8 cellular contexts compared by ENCODE assay signal in the genomic region with DNA sequence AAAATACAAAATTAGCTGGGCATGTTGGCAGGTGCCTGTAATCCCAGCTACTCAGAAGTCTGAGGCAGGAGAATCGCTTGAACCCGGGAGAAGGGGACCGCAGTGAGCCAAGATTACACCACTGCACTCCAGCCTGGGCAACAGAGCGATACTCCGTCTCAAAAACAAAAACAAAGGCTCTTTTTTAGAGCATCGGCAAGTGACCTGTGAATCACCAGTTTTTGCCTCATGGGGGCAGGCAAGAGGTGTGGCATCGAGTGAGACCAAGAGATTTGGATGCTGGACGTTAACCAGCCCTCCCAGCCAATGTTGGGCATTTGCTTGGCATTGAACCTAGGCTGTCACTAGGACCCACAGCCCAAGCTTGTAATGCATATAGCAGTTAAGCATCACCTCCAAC. TPM values are rescaled to one million over a fixed set of nuclear protein-coding genes. Genes with fewer than 3 reads are reported as not detected.
DNase-seq lines count a peak whose midpoint lies in the region; ATAC-seq and TF ChIP-seq lines count a peak whose summit lies in the region.

No MANE protein-coding gene starts in this region.

- 27 to 66% methylated on average over 8 of the region's 8 CpGs for WGBS in sigmoid colon, 2 donors

- no peaks in the 10 kb centered on the region for H3K27me3 ChIP-seq in dorsolateral prefrontal cortex
- no peaks in the 10 kb centered on the region for H3K27me3 ChIP-seq in sigmoid colon

- no peak overlapping the region for H3K4me3 ChIP-seq in dorsolateral prefrontal cortex
- H3K4me3 ChIP-seq in mucosa of descending colon = no peak overlapping the region
- no peak overlapping the region for H3K4me3 ChIP-seq in sigmoid colon

- TF ChIP-seq CTCF in dorsolateral prefrontal cortex (IDR thresholded peaks at IDR 0.05 in 54 of 56, conservative IDR thresholded peaks at IDR 0.05 in 2 of 56; ENCODE audit: low read depth in 1 of 56, partially characterized antibody in 56 of 56) (peak in 52 of 56 donors; percentile 20 to 67 (median 48)), mucosa of descending colon (IDR thresholded peaks at IDR 0.05) (no peak), CD14-positive monocyte (IDR thresholded peaks at IDR 0.05) (no peak), sigmoid colon (IDR thresholded peaks at IDR 0.05) (peak in 2 of 4 experiments; percentile 28 to 37)

- ATAC-seq in mucosa of descending colon = peak; percentile 59

- H3K27me3 Mint-ChIP-seq in CD14-positive monocyte (ENCODE audit: low read depth in 3 of 3) = peaks cover 0 to 3% (median 2%) of the 10 kb centered on the region in 3 donors

- peaks cover 0 to 1% (median 0%) of the 10 kb centered on the region in 7 donors for H3K9me3 Mint-ChIP-seq in CD14-positive monocyte

- no peak for TF ChIP-seq EP300 in sigmoid colon (IDR thresholded peaks at IDR 0.05)

- no peak for TF ChIP-seq POLR2A in sigmoid colon (IDR thresholded peaks at IDR 0.05)

- H3K27ac ChIP-seq in dorsolateral prefrontal cortex = peak overlapping the region in 40 of 59 donors; percentile 3 to 76 (median 48)
- H3K27ac ChIP-seq in sigmoid colon = no peak overlapping the region

- intact Hi-C loops in dorsolateral prefrontal cortex (cut with DNase I) (no loop called here), mucosa of descending colon (cut with DNase I, micrococcal nuclease) (no loop called here), CD14-positive monocyte (cut with micrococcal nuclease) (no loop called here), sigmoid colon (cut with DNase I) (no loop called here)

- no peaks in the 10 kb centered on the region for H3K36me3 ChIP-seq in mucosa of descending colon (ENCODE audit: low read depth)
- peaks cover 0 to 35% (median 16%) of the 10 kb centered on the region in 4 donors for H3K36me3 ChIP-seq in sigmoid colon

- no peaks in the 10 kb centered on the region for H3K36me3 Mint-ChIP-seq in CD14-positive monocyte

- H3K4me1 ChIP-seq in mucosa of descending colon (ENCODE audit: low read depth) (no peaks in the 10 kb centered on the region), sigmoid colon (peaks cover 0 to 5% (median 0%) of the 10 kb centered on the region in 4 donors)

- no peak overlapping the region for H3K4me3 Mint-ChIP-seq in CD14-positive monocyte

- DNase-seq in DMS 273 (lab: John Stamatoyannopoulos, UW; ENCODE audit: unreplicated experiment) (peak; percentile 71), DMS 273 treated with DMSO at 0.1 percent for 48 hours (lab: John Stamatoyannopoulos, UW) (no peak), NCI-H2196 treated with DMSO at 0.1 percent for 48 hours (lab: John Stamatoyannopoulos, UW; ENCODE audit: unreplicated experiment) (peak; percentile 13), dorsolateral prefrontal cortex (peak in 5 of 10 donors; percentile 23 to 56 (median 51)), mucosa of descending colon (peak in 1 of 3 donors; percentile 37), CD14-positive monocyte (ENCODE audit: low spot score) (no peak), sigmoid colon (no peak), middle frontal gyrus (ENCODE audit: extremely low spot score, low spot score) (no peak)

- H3K27ac Mint-ChIP-seq in CD14-positive monocyte = no peak overlapping the region

- H3K9me3 ChIP-seq in mucosa of descending colon = no peaks in the 10 kb centered on the region
- H3K9me3 ChIP-seq in sigmoid colon = no peaks in the 10 kb centered on the region

- H3K4me1 Mint-ChIP-seq in CD14-positive monocyte = no peaks in the 10 kb centered on the region

RNA-seq across cellular contexts. Expression of gene CDK5RAP1, which starts 14.6 kb away (rescaled TPM):
- 10 to 100 TPM; 30.0 to 60.3 (median 42.9) TPM for total RNA-seq in dorsolateral prefrontal cortex
- 10 to 100 TPM; 20.4 to 24.5 (median 23.7) TPM for total RNA-seq in mucosa of descending colon
- 10 to 100 TPM; 24.4 to 25.5 TPM for polyA plus RNA-seq in CD14-positive monocyte
- total RNA-seq in sigmoid colon = 10 to 100 TPM; 18.4 to 21.3 (median 20.1) TPM
- polyA plus RNA-seq in sigmoid colon = 10 to 100 TPM; 12.0 to 30.0 (median 21.3) TPM

RNA-seq across cellular contexts. Expression of gene SNTA1, which starts 27.6 kb away (rescaled TPM):
- total RNA-seq in dorsolateral prefrontal cortex = 100 to 1,000 TPM in 12 of 120 experiments, 10 to 100 TPM in 108; 35.4 to 180 (median 77.4) TPM
- 10 to 100 TPM in 1 of 3 donors, 1 to 10 TPM in 2; 2.3 to 17.2 (median 5.0) TPM for total RNA-seq in mucosa of descending colon
- polyA plus RNA-seq in CD14-positive monocyte = under 1 TPM; 0.56 to 0.93 TPM
- total RNA-seq in sigmoid colon = 10 to 100 TPM; 29.3 to 42.7 (median 33.4) TPM
- polyA plus RNA-seq in sigmoid colon = 1 to 10 TPM; 5.8 to 7.8 (median 6.1) TPM

Comparison
In these comparisons a context has a peak if more than half of its experiments do, and no peak if none do; other contexts are left out.
1. DNase-seq: peak in DMS 273 (single experiment) and NCI-H2196 treated with DMSO at 0.1 percent for 48 hours (single experiment); none in DMS 273 treated with DMSO at 0.1 percent for 48 hours (single experiment), CD14-positive monocyte (single experiment), sigmoid colon (single experiment) and middle frontal gyrus (single experiment).
2. H3K27ac ChIP-seq: peak in dorsolateral prefrontal cortex (40 of 59); none in sigmoid colon (0 of 4).
3. CTCF ChIP-seq: peak in dorsolateral prefrontal cortex (52 of 56); none in mucosa of descending colon (single experiment) and CD14-positive monocyte (single experiment).